ENCODE assay signal across 21 cellular contexts in the genomic region with DNA sequence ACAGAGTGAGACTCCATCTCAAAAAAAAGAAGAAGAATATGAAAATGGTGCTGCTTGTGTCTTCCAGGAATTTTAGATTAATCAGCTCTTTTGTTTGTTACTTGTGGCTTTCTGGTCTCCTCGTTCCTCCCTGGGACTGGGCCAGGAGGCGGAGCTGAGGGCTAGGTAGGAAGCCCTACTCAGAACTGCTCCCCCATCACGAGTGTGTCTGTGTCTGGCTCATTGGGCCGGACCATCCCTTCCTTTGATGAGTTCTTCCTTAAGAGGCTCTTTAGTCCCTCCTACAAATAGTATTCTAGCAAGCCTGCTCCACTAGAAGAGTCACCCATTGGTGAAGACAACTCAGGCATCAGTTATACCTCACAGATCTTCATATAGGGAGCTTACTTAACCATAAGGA.
"Had no signal": no experiment of that assay in that cellular context is flagged by ENCODE, and none has a peak within 500 bp of the region (broad histone marks: within the 10 kb centered on the region; RNA-seq: fewer than 3 reads in every experiment).

No MANE protein-coding gene starts in this region.

- H3K4me3 Mint-ChIP-seq: activated naive CD8-positive, alpha-beta T cell; activated T-cell treated with anti-CD3 and anti-CD28 coated beads, Interleukin-2, amount 50 U/mL, for 4 hours; brain; central memory CD8-positive, alpha-beta T cell; mesothelial cell of epicardium; nephron progenitor cell; stimulated activated naive CD8-positive, alpha-beta T cell treated with anti-CD3 and anti-CD28 coated beads, Interleukin-15, Interleukin-2, amounts not matched to agents 100 ng/mL and 50 ng/mL, for 24 hours; type B pancreatic cell had no signal

- H3K9me3 ChIP-seq: right atrium auricular region had no signal

- FAIRE-seq: TTC549 had no signal

- H3K27me3 Mint-ChIP-seq: brain; stimulated activated naive CD8-positive, alpha-beta T cell treated with anti-CD3 and anti-CD28 coated beads, Interleukin-15, Interleukin-2, amounts not matched to agents 100 ng/mL and 50 ng/mL, for 24 hours had no signal

- H3K27ac ChIP-seq: coronary artery, right atrium auricular region, skin epidermis had no signal

- H3K27me3 ChIP-seq: right atrium auricular region had no signal

- H3K36me3 Mint-ChIP-seq: activated naive CD8-positive, alpha-beta T cell; brain; mesothelial cell of epicardium; type B pancreatic cell had no signal

- ATAC-seq: activated T-cell treated with anti-CD3 and anti-CD28 coated beads, Interleukin-2, amount 50 U/mL, for 4 hours; SK-N-SH treated with all-trans-retinoic acid at 6 μM for 48 hours had no signal

- DNase-seq: activated CD4-positive, CD25-positive, alpha-beta regulatory T cell; activated effector memory CD4-positive, alpha-beta T cell treated with anti-CD3 and anti-CD28 coated beads, Interleukin-2, amount 50 U/mL, for 16 hours; activated T-cell treated with anti-CD3 and anti-CD28 coated beads, Interleukin-2, amount 50 U/mL, for 4 hours; amniotic stem cell; foreskin melanocyte; nephron progenitor cell; occipital lobe; stimulated activated CD4-positive, alpha-beta T cell treated with anti-CD3 and anti-CD28 coated beads, Interleukin-4, amount 100 ng/mL, for 4 hours; stimulated activated CD8-positive, alpha-beta memory T cell treated with anti-CD3 and anti-CD28 coated beads, Interleukin-4, amount 100 ng/mL, for 48 hours had no signal

- H3K36me3 ChIP-seq: right atrium auricular region had no signal

- H3K9me3 Mint-ChIP-seq: activated T-cell treated with anti-CD3 and anti-CD28 coated beads, Interleukin-2, amount 50 U/mL, for 4 hours; brain; central memory CD8-positive, alpha-beta T cell; mesothelial cell of epicardium; nephron progenitor cell; stimulated activated naive CD8-positive, alpha-beta T cell treated with anti-CD3 and anti-CD28 coated beads, Interleukin-15, Interleukin-2, amounts not matched to agents 100 ng/mL and 50 ng/mL, for 24 hours; type B pancreatic cell had no signal

- H3K27ac Mint-ChIP-seq: activated naive CD8-positive, alpha-beta T cell; brain; mesothelial cell of epicardium; nephron progenitor cell; stimulated activated naive CD8-positive, alpha-beta T cell treated with anti-CD3 and anti-CD28 coated beads, Interleukin-15, Interleukin-2, amounts not matched to agents 100 ng/mL and 50 ng/mL, for 24 hours; type B pancreatic cell had no signal

- H3K4me3 ChIP-seq: coronary artery, lung, right atrium auricular region, skin epidermis had no signal

- H3K4me1 Mint-ChIP-seq: brain; central memory CD8-positive, alpha-beta T cell; mesothelial cell of epicardium; nephron progenitor cell had no signal

- H3K4me1 ChIP-seq: right atrium auricular region had no signal
